In the genomic region with DNA sequence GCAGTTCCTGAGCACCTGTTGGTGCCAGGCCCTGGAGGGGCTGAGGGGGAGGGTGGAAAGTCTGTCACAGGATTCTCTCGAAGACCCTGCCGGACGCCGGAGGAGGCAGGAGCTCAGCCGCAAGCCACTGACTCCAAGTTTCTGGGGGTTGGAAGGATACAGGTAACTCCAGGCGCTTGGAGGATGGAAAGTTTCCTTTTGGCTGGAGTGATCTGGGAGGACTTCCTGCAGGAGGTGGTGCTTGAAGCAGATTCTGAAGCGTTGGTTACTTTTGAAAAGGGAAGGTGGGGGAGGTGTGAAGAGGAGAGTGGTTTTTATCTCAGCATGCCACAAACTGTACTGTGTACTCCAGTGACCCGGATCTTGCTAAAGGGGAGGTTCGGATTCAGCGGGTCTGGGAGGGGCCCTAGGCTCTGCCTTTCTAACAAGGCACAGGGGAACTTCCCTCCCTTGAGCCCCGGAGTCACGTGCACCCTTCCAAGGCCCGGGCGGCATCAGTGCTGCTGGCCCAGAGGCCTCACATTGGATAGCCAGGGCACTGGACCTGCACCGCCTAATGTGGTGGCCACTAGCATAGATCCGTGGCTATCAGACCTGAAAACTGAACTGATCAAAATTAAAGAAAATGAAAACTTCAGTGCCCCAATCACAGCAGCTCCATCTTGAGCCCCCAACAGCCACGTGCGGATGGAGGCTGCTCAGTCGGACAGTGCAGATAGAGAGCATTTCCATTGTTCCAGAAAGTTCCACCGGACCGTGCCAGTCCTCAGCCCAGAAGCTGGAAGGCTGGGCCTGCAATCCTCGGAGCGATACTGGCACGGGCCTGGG, we compare ENCODE assay signal across 1 cellular context.
TF ChIP-seq lines count a peak whose summit lies in the region.

No MANE protein-coding gene starts in this region.

TF ChIP-seq in K562, 482 proteins besides CTCF, POLR2A, EP300 and RAD21 (continued from another document and continues in another):
- TF ChIP-seq, protein P1, sequence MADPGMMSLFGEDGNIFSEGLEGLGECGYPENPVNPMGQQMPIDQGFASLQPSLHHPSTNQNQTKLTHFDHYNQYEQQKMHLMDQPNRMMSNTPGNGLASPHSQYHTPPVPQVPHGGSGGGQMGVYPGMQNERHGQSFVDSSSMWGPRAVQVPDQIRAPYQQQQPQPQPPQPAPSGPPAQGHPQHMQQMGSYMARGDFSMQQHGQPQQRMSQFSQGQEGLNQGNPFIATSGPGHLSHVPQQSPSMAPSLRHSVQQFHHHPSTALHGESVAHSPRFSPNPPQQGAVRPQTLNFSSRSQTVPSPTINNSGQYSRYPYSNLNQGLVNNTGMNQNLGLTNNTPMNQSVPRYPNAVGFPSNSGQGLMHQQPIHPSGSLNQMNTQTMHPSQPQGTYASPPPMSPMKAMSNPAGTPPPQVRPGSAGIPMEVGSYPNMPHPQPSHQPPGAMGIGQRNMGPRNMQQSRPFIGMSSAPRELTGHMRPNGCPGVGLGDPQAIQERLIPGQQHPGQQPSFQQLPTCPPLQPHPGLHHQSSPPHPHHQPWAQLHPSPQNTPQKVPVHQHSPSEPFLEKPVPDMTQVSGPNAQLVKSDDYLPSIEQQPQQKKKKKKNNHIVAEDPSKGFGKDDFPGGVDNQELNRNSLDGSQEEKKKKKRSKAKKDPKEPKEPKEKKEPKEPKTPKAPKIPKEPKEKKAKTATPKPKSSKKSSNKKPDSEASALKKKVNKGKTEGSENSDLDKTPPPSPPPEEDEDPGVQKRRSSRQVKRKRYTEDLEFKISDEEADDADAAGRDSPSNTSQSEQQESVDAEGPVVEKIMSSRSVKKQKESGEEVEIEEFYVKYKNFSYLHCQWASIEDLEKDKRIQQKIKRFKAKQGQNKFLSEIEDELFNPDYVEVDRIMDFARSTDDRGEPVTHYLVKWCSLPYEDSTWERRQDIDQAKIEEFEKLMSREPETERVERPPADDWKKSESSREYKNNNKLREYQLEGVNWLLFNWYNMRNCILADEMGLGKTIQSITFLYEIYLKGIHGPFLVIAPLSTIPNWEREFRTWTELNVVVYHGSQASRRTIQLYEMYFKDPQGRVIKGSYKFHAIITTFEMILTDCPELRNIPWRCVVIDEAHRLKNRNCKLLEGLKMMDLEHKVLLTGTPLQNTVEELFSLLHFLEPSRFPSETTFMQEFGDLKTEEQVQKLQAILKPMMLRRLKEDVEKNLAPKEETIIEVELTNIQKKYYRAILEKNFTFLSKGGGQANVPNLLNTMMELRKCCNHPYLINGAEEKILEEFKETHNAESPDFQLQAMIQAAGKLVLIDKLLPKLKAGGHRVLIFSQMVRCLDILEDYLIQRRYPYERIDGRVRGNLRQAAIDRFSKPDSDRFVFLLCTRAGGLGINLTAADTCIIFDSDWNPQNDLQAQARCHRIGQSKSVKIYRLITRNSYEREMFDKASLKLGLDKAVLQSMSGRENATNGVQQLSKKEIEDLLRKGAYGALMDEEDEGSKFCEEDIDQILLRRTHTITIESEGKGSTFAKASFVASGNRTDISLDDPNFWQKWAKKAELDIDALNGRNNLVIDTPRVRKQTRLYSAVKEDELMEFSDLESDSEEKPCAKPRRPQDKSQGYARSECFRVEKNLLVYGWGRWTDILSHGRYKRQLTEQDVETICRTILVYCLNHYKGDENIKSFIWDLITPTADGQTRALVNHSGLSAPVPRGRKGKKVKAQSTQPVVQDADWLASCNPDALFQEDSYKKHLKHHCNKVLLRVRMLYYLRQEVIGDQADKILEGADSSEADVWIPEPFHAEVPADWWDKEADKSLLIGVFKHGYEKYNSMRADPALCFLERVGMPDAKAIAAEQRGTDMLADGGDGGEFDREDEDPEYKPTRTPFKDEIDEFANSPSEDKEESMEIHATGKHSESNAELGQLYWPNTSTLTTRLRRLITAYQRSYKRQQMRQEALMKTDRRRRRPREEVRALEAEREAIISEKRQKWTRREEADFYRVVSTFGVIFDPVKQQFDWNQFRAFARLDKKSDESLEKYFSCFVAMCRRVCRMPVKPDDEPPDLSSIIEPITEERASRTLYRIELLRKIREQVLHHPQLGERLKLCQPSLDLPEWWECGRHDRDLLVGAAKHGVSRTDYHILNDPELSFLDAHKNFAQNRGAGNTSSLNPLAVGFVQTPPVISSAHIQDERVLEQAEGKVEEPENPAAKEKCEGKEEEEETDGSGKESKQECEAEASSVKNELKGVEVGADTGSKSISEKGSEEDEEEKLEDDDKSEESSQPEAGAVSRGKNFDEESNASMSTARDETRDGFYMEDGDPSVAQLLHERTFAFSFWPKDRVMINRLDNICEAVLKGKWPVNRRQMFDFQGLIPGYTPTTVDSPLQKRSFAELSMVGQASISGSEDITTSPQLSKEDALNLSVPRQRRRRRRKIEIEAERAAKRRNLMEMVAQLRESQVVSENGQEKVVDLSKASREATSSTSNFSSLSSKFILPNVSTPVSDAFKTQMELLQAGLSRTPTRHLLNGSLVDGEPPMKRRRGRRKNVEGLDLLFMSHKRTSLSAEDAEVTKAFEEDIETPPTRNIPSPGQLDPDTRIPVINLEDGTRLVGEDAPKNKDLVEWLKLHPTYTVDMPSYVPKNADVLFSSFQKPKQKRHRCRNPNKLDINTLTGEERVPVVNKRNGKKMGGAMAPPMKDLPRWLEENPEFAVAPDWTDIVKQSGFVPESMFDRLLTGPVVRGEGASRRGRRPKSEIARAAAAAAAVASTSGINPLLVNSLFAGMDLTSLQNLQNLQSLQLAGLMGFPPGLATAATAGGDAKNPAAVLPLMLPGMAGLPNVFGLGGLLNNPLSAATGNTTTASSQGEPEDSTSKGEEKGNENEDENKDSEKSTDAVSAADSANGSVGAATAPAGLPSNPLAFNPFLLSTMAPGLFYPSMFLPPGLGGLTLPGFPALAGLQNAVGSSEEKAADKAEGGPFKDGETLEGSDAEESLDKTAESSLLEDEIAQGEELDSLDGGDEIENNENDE (IDR thresholded peaks at IDR 0.05; ENCODE audit: low read depth, low read length) = no peak
- TF ChIP-seq, protein P2, sequence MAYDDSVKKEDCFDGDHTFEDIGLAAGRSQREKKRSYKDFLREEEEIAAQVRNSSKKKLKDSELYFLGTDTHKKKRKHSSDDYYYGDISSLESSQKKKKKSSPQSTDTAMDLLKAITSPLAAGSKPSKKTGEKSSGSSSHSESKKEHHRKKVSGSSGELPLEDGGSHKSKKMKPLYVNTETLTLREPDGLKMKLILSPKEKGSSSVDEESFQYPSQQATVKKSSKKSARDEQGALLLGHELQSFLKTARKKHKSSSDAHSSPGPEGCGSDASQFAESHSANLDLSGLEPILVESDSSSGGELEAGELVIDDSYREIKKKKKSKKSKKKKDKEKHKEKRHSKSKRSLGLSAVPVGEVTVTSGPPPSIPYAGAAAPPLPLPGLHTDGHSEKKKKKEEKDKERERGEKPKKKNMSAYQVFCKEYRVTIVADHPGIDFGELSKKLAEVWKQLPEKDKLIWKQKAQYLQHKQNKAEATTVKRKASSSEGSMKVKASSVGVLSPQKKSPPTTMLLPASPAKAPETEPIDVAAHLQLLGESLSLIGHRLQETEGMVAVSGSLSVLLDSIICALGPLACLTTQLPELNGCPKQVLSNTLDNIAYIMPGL (CRISPR knock-in tag; IDR thresholded peaks at IDR 0.05) = no peak
- TF ChIP-seq STAG1 (CRISPR knock-in tag; IDR thresholded peaks at IDR 0.05; ENCODE audit: borderline replicate concordance) = no peak
- TF ChIP-seq, protein P3, sequence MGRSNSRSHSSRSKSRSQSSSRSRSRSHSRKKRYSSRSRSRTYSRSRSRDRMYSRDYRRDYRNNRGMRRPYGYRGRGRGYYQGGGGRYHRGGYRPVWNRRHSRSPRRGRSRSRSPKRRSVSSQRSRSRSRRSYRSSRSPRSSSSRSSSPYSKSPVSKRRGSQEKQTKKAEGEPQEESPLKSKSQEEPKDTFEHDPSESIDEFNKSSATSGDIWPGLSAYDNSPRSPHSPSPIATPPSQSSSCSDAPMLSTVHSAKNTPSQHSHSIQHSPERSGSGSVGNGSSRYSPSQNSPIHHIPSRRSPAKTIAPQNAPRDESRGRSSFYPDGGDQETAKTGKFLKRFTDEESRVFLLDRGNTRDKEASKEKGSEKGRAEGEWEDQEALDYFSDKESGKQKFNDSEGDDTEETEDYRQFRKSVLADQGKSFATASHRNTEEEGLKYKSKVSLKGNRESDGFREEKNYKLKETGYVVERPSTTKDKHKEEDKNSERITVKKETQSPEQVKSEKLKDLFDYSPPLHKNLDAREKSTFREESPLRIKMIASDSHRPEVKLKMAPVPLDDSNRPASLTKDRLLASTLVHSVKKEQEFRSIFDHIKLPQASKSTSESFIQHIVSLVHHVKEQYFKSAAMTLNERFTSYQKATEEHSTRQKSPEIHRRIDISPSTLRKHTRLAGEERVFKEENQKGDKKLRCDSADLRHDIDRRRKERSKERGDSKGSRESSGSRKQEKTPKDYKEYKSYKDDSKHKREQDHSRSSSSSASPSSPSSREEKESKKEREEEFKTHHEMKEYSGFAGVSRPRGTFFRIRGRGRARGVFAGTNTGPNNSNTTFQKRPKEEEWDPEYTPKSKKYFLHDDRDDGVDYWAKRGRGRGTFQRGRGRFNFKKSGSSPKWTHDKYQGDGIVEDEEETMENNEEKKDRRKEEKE (IDR thresholded peaks at IDR 0.05; ENCODE audit: borderline replicate concordance in 1 of 2, control insufficient read depth in 1 of 2, low read depth in 2 of 2, low read length in 1 of 2) = peak in 1 of 2 experiments; percentile 33; a peak in 1 of 4 replicates
- no peak for TF ChIP-seq BCL6 (CRISPR knock-in tag; IDR thresholded peaks at IDR 0.05)
- TF ChIP-seq, protein P4, sequence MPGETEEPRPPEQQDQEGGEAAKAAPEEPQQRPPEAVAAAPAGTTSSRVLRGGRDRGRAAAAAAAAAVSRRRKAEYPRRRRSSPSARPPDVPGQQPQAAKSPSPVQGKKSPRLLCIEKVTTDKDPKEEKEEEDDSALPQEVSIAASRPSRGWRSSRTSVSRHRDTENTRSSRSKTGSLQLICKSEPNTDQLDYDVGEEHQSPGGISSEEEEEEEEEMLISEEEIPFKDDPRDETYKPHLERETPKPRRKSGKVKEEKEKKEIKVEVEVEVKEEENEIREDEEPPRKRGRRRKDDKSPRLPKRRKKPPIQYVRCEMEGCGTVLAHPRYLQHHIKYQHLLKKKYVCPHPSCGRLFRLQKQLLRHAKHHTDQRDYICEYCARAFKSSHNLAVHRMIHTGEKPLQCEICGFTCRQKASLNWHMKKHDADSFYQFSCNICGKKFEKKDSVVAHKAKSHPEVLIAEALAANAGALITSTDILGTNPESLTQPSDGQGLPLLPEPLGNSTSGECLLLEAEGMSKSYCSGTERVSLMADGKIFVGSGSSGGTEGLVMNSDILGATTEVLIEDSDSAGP (CRISPR knock-in tag; IDR thresholded peaks at IDR 0.05) = no peak
- TF ChIP-seq BRD9 (IDR thresholded peaks at IDR 0.05; ENCODE audit: low read depth, partially characterized antibody) = peak; percentile 50
- TF ChIP-seq ZNF79 (CRISPR knock-in tag; IDR thresholded peaks at IDR 0.05; ENCODE audit: low read depth) = no peak
- TF ChIP-seq SAP30 (IDR thresholded peaks at IDR 0.05; ENCODE audit: borderline replicate concordance, insufficient read depth, low read depth, low read length, poor library complexity, severe bottlenecking) = peak; percentile 56
- TF ChIP-seq ZZZ3 (IDR thresholded peaks at IDR 0.05) = no peak
- no peak for TF ChIP-seq MCM7 (IDR thresholded peaks at IDR 0.05)
- TF ChIP-seq FOXP1 (CRISPR knock-in tag; IDR thresholded peaks at IDR 0.05) = no peak
- TF ChIP-seq, protein P5, sequence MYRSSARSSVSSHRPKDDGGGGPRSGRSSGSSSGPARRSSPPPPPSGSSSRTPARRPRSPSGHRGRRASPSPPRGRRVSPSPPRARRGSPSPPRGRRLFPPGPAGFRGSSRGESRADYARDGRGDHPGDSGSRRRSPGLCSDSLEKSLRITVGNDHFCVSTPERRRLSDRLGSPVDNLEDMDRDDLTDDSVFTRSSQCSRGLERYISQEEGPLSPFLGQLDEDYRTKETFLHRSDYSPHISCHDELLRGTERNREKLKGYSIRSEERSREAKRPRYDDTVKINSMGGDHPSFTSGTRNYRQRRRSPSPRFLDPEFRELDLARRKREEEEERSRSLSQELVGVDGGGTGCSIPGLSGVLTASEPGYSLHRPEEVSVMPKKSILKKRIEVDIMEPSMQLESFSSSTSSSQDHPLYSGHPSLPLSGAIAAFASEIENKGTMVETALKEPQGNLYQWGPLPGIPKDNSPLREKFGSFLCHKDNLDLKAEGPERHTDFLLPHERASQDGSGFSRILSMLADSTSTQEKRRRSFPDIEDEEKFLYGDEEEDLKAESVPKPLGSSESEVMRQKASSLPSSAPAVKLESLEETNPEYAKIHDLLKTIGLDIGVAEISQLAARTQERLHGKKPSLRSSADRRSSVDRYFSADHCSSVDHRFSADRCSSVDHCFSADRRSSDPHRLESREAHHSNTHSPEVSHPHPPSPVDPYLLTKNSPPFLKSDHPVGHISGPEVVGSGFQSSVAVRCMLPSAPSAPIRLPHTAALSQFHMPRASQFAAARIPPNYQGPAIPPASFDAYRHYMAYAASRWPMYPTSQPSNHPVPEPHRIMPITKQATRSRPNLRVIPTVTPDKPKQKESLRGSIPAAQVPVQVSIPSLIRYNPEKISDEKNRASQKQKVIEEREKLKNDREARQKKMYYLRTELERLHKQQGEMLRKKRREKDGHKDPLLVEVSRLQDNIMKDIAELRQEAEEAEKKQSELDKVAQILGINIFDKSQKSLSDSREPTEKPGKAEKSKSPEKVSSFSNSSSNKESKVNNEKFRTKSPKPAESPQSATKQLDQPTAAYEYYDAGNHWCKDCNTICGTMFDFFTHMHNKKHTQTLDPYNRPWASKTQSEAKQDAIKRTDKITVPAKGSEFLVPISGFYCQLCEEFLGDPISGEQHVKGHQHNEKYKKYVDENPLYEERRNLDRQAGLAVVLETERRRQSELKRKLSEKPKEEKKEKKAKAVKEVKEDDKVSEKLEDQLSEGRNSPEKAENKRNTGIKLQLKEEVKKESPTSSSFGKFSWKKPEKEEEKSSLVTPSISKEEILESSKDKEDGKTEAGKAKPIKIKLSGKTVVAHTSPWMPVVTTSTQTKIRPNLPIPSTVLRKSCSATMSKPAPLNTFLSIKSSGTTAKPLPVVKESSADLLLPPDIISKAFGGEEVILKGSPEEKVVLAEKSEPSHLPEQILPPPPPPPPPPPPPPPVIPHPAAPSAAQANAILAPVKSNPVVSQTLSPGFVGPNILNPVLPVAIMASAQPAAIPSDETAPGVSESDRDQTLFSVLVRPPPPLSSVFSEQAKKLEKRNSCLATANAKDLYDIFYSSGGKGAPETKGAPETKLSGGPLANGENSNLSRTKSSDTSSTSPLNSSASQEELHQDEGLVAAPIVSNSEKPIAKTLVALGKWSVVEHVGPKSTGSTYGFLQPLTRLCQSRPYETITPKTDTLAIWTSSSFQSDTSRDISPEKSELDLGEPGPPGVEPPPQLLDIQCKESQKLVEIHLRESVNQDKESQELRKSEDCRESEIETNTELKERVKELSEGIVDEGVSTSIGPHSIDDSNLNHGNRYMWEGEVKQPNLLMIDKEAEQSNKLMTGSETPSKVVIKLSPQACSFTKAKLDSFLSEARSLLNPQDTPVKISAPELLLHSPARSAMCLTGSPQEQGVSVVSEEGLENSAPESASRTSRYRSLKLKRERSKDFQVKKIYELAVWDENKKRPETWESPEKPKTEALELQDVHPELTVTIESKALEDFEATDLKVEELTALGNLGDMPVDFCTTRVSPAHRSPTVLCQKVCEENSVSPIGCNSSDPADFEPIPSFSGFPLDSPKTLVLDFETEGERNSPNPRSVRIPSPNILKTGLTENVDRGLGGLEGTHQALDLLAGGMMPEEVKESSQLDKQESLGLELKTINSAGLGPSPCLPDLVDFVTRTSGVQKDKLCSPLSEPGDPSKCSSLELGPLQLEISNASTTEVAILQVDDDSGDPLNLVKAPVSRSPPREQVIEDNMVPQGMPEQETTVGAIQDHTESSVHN (IDR thresholded peaks at IDR 0.05; ENCODE audit: borderline replicate concordance in 1 of 2, low read depth in 1 of 2) = no peak
- TF ChIP-seq L3MBTL2 (IDR thresholded peaks at IDR 0.05) = peak; percentile 96
- TF ChIP-seq, protein P6, sequence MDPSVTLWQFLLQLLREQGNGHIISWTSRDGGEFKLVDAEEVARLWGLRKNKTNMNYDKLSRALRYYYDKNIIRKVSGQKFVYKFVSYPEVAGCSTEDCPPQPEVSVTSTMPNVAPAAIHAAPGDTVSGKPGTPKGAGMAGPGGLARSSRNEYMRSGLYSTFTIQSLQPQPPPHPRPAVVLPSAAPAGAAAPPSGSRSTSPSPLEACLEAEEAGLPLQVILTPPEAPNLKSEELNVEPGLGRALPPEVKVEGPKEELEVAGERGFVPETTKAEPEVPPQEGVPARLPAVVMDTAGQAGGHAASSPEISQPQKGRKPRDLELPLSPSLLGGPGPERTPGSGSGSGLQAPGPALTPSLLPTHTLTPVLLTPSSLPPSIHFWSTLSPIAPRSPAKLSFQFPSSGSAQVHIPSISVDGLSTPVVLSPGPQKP (CRISPR knock-in tag; IDR thresholded peaks at IDR 0.05) = no peak
- TF ChIP-seq CBX2 (IDR thresholded peaks at IDR 0.05; ENCODE audit: insufficient read depth, low read length, poor library complexity, severe bottlenecking) = no peak
